10 cellular contexts compared by ENCODE assay signal in genomic region chr1:91529856-91530255, GRCh38. TPM values are rescaled to one million over a fixed set of nuclear protein-coding genes. Genes with fewer than 3 reads are reported as not detected.
A peak's percentile ranks its signal among the peaks of the same experiment; 100 is the strongest.
DNase-seq lines count a peak whose midpoint lies in the region; ATAC-seq and TF ChIP-seq lines count a peak whose summit lies in the region.
"Had no signal": no experiment of that assay in that cellular context is flagged by ENCODE, and none has a peak within 500 bp of the region (broad histone marks: within the 10 kb centered on the region; RNA-seq: fewer than 3 reads in every experiment).

No MANE protein-coding gene starts in this region.

- H3K27me3 ChIP-seq in MG63, result no peaks in the 10 kb centered on the region

- H3K4me3 ChIP-seq in MG63, result no peak overlapping the region
- no peak overlapping the region for H3K4me3 ChIP-seq in choroid plexus epithelial cell (ENCODE audit: low read depth, low read length)

- no peak for ATAC-seq in GM21717 (IDR thresholded peaks at IDR 0.05; ENCODE audit: unreplicated experiment)

- H3K36me3 ChIP-seq in MG63, result no peaks in the 10 kb centered on the region

- peak; percentile 79 for TF ChIP-seq CTCF in choroid plexus epithelial cell (conservative IDR thresholded peaks at IDR 0.05; ENCODE audit: low read depth, low read length)

- no peaks in the 10 kb centered on the region for H3K9me3 ChIP-seq in MG63

- DNase-seq in NCI-H510A treated with DMSO at 0.1 percent for 48 hours (lab: John Stamatoyannopoulos, UW), result peak; percentile 45
- DNase-seq in NCI-H510A (lab: John Stamatoyannopoulos, UW), result no peak
- DNase-seq in MG63, result peak; percentile 23
- peak; percentile 84 for DNase-seq in choroid plexus epithelial cell (ENCODE audit: low read depth)
- DNase-seq in pons (ENCODE audit: low spot score), result peak; percentile 7
- no peak for DNase-seq in cerebellum (ENCODE audit: low spot score)
- DNase-seq in NCI-H2029 (lab: John Stamatoyannopoulos, UW), result no peak
- DNase-seq: NCI-H187; stimulated activated CD4-positive, alpha-beta T cell treated with anti-CD3 and anti-CD28 coated beads, Interleukin-4, amount 100 ng/mL, for 4 hours had no signal

RNA-seq across cellular contexts. Expression of gene CDC7, which starts 29.2 kb away (rescaled TPM):
- total RNA-seq in MG63 (2014; rRNA removed; shearing (Covaris generic); ENCODE audit: low replicate concordance), result 15.9 and 16.1 TPM in 2 replicates
- 23.2 TPM for total RNA-seq in cerebellum

Comparison
In these comparisons a context has a peak if more than half of its experiments do, and no peak if none do; other contexts are left out.
1. DNase-seq: peak in NCI-H510A treated with DMSO at 0.1 percent for 48 hours (single experiment), MG63 (single experiment), choroid plexus epithelial cell (single experiment) and pons (single experiment); none in NCI-H510A (single experiment), cerebellum (single experiment) and NCI-H2029 (single experiment).